ENCODE assay signal across 23 cellular contexts in the genomic region with DNA sequence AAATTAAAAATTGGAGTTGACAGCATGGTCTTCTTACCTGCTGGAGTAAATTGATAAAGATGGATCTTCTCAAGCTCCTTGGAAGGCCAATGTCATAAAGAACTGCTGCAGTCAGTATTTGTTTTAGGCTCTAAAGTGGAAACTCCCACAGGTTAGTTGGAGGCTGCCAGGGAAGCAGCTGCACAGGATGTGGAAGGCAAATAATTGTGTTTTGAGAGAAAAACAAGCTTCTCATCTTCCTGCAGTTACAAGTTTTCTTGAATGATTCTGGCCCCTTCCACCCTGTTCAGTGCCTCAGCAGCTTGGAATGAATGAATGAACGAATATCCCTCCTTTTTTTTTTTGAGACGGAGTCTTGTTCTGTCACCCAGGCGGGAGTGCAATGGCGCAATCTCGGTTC. TPM values are rescaled to one million over a fixed set of nuclear protein-coding genes. Genes with fewer than 3 reads are reported as not detected.
"Had no signal": no experiment of that assay in that cellular context is flagged by ENCODE, and none has a peak within 500 bp of the region (broad histone marks: within the 10 kb centered on the region; RNA-seq: fewer than 3 reads in every experiment).

No MANE protein-coding gene starts in this region.

- ATAC-seq: activated CD8-positive, alpha-beta memory T cell treated with anti-CD3 and anti-CD28 coated beads, Interleukin-2, amount 10 ng/mL, durations not matched to agents 7 days and 5 days; K562; WTC11 had no signal

- DNase-seq: activated CD4-positive, alpha-beta T cell treated with anti-CD3 and anti-CD28 coated beads for 48 hours; activated CD4-positive, alpha-beta T cell treated with anti-CD3 and anti-CD28 coated beads, Interleukin-2, amount 50 U/mL, for 48 hours; activated CD4-positive, CD25-positive, alpha-beta regulatory T cell treated with anti-CD3 and anti-CD28 coated beads, Interleukin-2, amount 50 U/mL, for 72 hours; activated CD8-positive, alpha-beta memory T cell treated with anti-CD3 and anti-CD28 coated beads, Interleukin-2, amount 10 ng/mL, durations not matched to agents 7 days and 5 days; activated effector memory CD4-positive, alpha-beta T cell treated with Interleukin-2 at 50 U/mL for 16 hours; activated naive CD4-positive, alpha-beta T cell; activated T-cell treated with anti-CD3 and anti-CD28 coated beads, Interleukin-2, amount 50 U/mL, for 24 hours; aorta; central memory CD4-positive, alpha-beta T cell; Karpas-422; NCI-H146; NCI-H187 treated with DMSO at 0.1 percent for 48 hours; NCI-H2081 treated with DMSO at 0.1 percent for 48 hours; NCI-H446; NCI-H524; NCI-H82; Peyer's patch had no signal

- H3K4me3 ChIP-seq: breast epithelium, K562, Peyer's patch had no signal

RNA-seq across cellular contexts. Expression of gene MROH2B, which starts 13.9 kb away (rescaled TPM):
- total RNA-seq: activated CD8-positive, alpha-beta memory T cell treated with anti-CD3 and anti-CD28 coated beads, Interleukin-2, amount 10 ng/mL, durations not matched to agents 7 days and 5 days; activated T-helper 1 cell treated with anti-CD3 and anti-CD28 coated beads, Interleukin-12 subunit alpha, Interleukin-12 subunit beta, Interleukin-2, Interleukin-4 antibody, amounts not matched to agents 30 ng/mL and 10 ng/mL and 1 ng/mL, durations not matched to agents 14 hours and 24 hours and 36 hours; aorta; breast epithelium; K562; Peyer's patch; Right ventricle myocardium superior; SK-MEL-5; WTC11 had no signal
- polyA plus RNA-seq: aorta, K562 had no signal
